ENCODE assay signal across 10 cellular contexts in genomic region chr4:100935090-100935489, GRCh38.
A peak's percentile ranks its signal among the peaks of the same experiment; 100 is the strongest.
DNase-seq lines count a peak whose midpoint lies in the region; ATAC-seq and TF ChIP-seq lines count a peak whose summit lies in the region.
"Had no signal": no experiment of that assay in that cellular context is flagged by ENCODE, and none has a peak within 500 bp of the region (broad histone marks: within the 10 kb centered on the region; RNA-seq: fewer than 3 reads in every experiment).

No MANE protein-coding gene starts in this region.

- no peaks in the 10 kb centered on the region for H4K20me1 ChIP-seq in H9 (ENCODE audit: control insufficient read depth, insufficient read depth, insufficient read length)

- H2BK15ac ChIP-seq in H9 (ENCODE audit: low read depth, low read length) = no peak overlapping the region

- H3K36me3 Mint-ChIP-seq in CD4-positive, alpha-beta T cell (ENCODE audit: low read depth) = no peaks in the 10 kb centered on the region
- H3K36me3 Mint-ChIP-seq in H9 (ENCODE audit: insufficient read depth in 1 of 3, low read depth in 3 of 3) = no peaks in the 10 kb centered on the region
- H3K36me3 Mint-ChIP-seq in activated T-cell treated with anti-CD3 and anti-CD28 coated beads, Interleukin-2, amount 50 U/mL, for 24 hours (ENCODE audit: low read depth) = no peaks in the 10 kb centered on the region

- TF ChIP-seq CTCF in CD4-positive, alpha-beta T cell (IDR thresholded peaks at IDR 0.05) = peak; percentile 22
- TF ChIP-seq CTCF in H9 (conservative IDR thresholded peaks at IDR 0.05) = peak; percentile 52

- H3K79me1 ChIP-seq in H9 (ENCODE audit: insufficient read depth, low read depth, low read length, poor library complexity, severe bottlenecking) = no peaks in the 10 kb centered on the region

- H2BK12ac ChIP-seq in H9 (ENCODE audit: insufficient read length, low read depth, low read length) = no peak overlapping the region

- CTCF ChIA-PET in CD4-positive, alpha-beta T cell (lab: Charles Lee) = no interaction called here

- no peak overlapping the region for H3K27ac Mint-ChIP-seq in CD4-positive, alpha-beta T cell
- H3K27ac Mint-ChIP-seq in H9 = no peak overlapping the region
- H3K27ac Mint-ChIP-seq in activated T-cell treated with anti-CD3 and anti-CD28 coated beads, Interleukin-2, amount 50 U/mL, for 24 hours = no peak overlapping the region

- H3K27me3 Mint-ChIP-seq in CD4-positive, alpha-beta T cell = peaks cover 10% of the 10 kb centered on the region
- no peaks in the 10 kb centered on the region for H3K27me3 Mint-ChIP-seq in H9 (ENCODE audit: low read depth)
- peaks cover 2% of the 10 kb centered on the region for H3K27me3 Mint-ChIP-seq in activated T-cell treated with anti-CD3 and anti-CD28 coated beads, Interleukin-2, amount 50 U/mL, for 24 hours

- H3K9me3 ChIP-seq in CD4-positive, alpha-beta T cell (ENCODE audit: control insufficient read depth, low read length) = no peaks in the 10 kb centered on the region
- H3K9me3 ChIP-seq in H9 (ENCODE audit: control insufficient read depth, low read depth, low read length) = no peaks in the 10 kb centered on the region

- H3K23ac ChIP-seq in H9 (ENCODE audit: insufficient read length, low read depth, low read length) = no peak overlapping the region

- no peak overlapping the region for H2BK120ac ChIP-seq in H9 (ENCODE audit: low read depth, low read length, poor library complexity, severe bottlenecking)

- no peak overlapping the region for H4K91ac ChIP-seq in H9 (ENCODE audit: insufficient read length, low read depth, low read length)

- H3K27ac ChIP-seq in CD4-positive, alpha-beta T cell (ENCODE audit: low read depth, low read length) = no peak overlapping the region
- H3K27ac ChIP-seq in H9 (ENCODE audit: insufficient read length, low read depth, low read length) = no peak overlapping the region

- no peak overlapping the region for H2BK5ac ChIP-seq in H9 (ENCODE audit: insufficient read length, low read length)

- POLR2A ChIA-PET in CD4-positive, alpha-beta T cell (lab: Charles Lee) = no interaction called here

- H4K5ac ChIP-seq in H9 (ENCODE audit: insufficient read length, low read depth, low read length) = no peak overlapping the region

- H3K27me3 ChIP-seq in CD4-positive, alpha-beta T cell (ENCODE audit: control insufficient read depth, insufficient read depth, low read length) = no peaks in the 10 kb centered on the region
- no peaks in the 10 kb centered on the region for H3K27me3 ChIP-seq in H9 (ENCODE audit: insufficient read depth, low read length)

- no peak overlapping the region for H2AK5ac ChIP-seq in H9 (ENCODE audit: insufficient read length, low read length)

- intact Hi-C loops in CD4-positive, alpha-beta T cell (cut with DNase I, micrococcal nuclease) = no loop called here

- H3T11ph ChIP-seq in H9 (ENCODE audit: low read length) = no peak overlapping the region

- WGBS in H9 (ENCODE audit: extremely low coverage, insufficient read length, low lambda C conversion rate) = no CpG with 5 or more reads among the region's 1 CpG

- no peak overlapping the region for H3K14ac ChIP-seq in H9 (ENCODE audit: insufficient read depth, low read length)

- no peak overlapping the region for H4K8ac ChIP-seq in H9 (replicated peaks; ENCODE audit: insufficient read length, low read depth, low read length)

- no peak overlapping the region for H3K18ac ChIP-seq in H9 (ENCODE audit: insufficient read length, low read depth, low read length)

- H2BK20ac ChIP-seq in H9 (ENCODE audit: low read depth, low read length, poor library complexity, severe bottlenecking) = no peak overlapping the region

- DNase-seq in CD4-positive, alpha-beta T cell = no peak
- DNase-seq in H9 (no peak), kidney glomerular epithelial cell (lab: John Stamatoyannopoulos, UW) (peak; percentile 6), occipital lobe (lab: John Stamatoyannopoulos, UW) (no peak), NCI-H1105 (lab: John Stamatoyannopoulos, UW) (no peak)
- no peak for DNase-seq in activated T-cell treated with anti-CD3 and anti-CD28 coated beads, Interleukin-2, amount 50 U/mL, for 24 hours
- DNase-seq: activated T-cell treated with anti-CD3 and anti-CD28 coated beads, Interleukin-2, amount 50 U/mL, for 1 hour; NCI-H187 had no signal

- H3K4me1 Mint-ChIP-seq in CD4-positive, alpha-beta T cell (ENCODE audit: low read depth) = peaks cover 19% of the 10 kb centered on the region
- peaks cover 0 to 7% of the 10 kb centered on the region in 2 experiments; a peak in 1 of 4 replicates for H3K4me1 Mint-ChIP-seq in H9
- H3K4me1 Mint-ChIP-seq in activated T-cell treated with anti-CD3 and anti-CD28 coated beads, Interleukin-2, amount 50 U/mL, for 24 hours (ENCODE audit: low read depth) = peaks cover 12% of the 10 kb centered on the region

- no peaks in the 10 kb centered on the region for H3K4me1 ChIP-seq in H9 (ENCODE audit: insufficient read depth, low read length)

- H3K4me2 ChIP-seq in H9 (ENCODE audit: insufficient read depth, insufficient read length, low read length) = no peak overlapping the region

- no peak overlapping the region for H3K56ac ChIP-seq in H9 (ENCODE audit: insufficient read length, low read depth, low read length)

- no peak overlapping the region for H3K4ac ChIP-seq in H9 (ENCODE audit: low read depth, low read length)

- no peak overlapping the region for H2AFZ ChIP-seq in H9 (ENCODE audit: low read length)

- H3K9ac ChIP-seq in H9 (ENCODE audit: extremely low read depth, insufficient read length, low read length) = no peak overlapping the region

- H3K9me3 Mint-ChIP-seq in CD4-positive, alpha-beta T cell = no peaks in the 10 kb centered on the region
- no peaks in the 10 kb centered on the region for H3K9me3 Mint-ChIP-seq in H9
- H3K9me3 Mint-ChIP-seq in activated T-cell treated with anti-CD3 and anti-CD28 coated beads, Interleukin-2, amount 50 U/mL, for 24 hours = no peaks in the 10 kb centered on the region

- no peak overlapping the region for H3K4me3 Mint-ChIP-seq in CD4-positive, alpha-beta T cell
- no peak overlapping the region for H3K4me3 Mint-ChIP-seq in H9
- H3K4me3 Mint-ChIP-seq in activated T-cell treated with anti-CD3 and anti-CD28 coated beads, Interleukin-2, amount 50 U/mL, for 24 hours = no peak overlapping the region

- H3K23me2 ChIP-seq in H9 (ENCODE audit: insufficient read length, low read depth, low read length, poor library complexity, severe bottlenecking) = no peaks in the 10 kb centered on the region

- H3K79me2 ChIP-seq in H9 (ENCODE audit: insufficient read depth, low read length) = no peaks in the 10 kb centered on the region

- ATAC-seq in CD4-positive, alpha-beta T cell (ENCODE audit: poor library complexity) = peak; percentile 37
- peak; percentile 82 for ATAC-seq in SK-N-SH treated with all-trans-retinoic acid at 6 μM for 48 hours
- ATAC-seq in GM19395 (IDR thresholded peaks at IDR 0.05; ENCODE audit: unreplicated experiment) = no peak

TF ChIP-seq in SK-N-SH treated with all-trans-retinoic acid at 6 μM for 48 hours, 23 proteins besides CTCF, POLR2A, EP300 and RAD21 (continues in another document):
- TF ChIP-seq CSRNP3 (CRISPR knock-in tag; IDR thresholded peaks at IDR 0.05) (no peak), ISL1 (CRISPR knock-in tag; IDR thresholded peaks at IDR 0.05) (no peak), BACH2 (CRISPR knock-in tag; IDR thresholded peaks at IDR 0.05; ENCODE audit: borderline replicate concordance) (no peak), PPARA (CRISPR knock-in tag; IDR thresholded peaks at IDR 0.05; ENCODE audit: borderline replicate concordance) (no peak), TSHZ2 (CRISPR knock-in tag; IDR thresholded peaks at IDR 0.05) (no peak), ZNF70 (CRISPR knock-in tag; IDR thresholded peaks at IDR 0.05) (no peak)
